Comparison of ENCODE assay signal across 1 cellular context in genomic region chr2:26068602-26069298, GRCh38.
A peak's percentile ranks its signal among the peaks of the same experiment; 100 is the strongest.
TF ChIP-seq lines count a peak whose summit lies in the region.

No MANE protein-coding gene starts in this region.

TF ChIP-seq in K562, 482 proteins besides CTCF, POLR2A, EP300 and RAD21 (continued from another document and continues in another):
- TF ChIP-seq MNT (conservative IDR thresholded peaks at IDR 0.05) = peak; percentile 54 to 76
- peak; percentile 66 for TF ChIP-seq EP400 (IDR thresholded peaks at IDR 0.05)
- TF ChIP-seq SAFB (IDR thresholded peaks at IDR 0.05; ENCODE audit: borderline replicate concordance, low read depth, low read length) = no peak
- peak; percentile 58; the same call in 1 of the 2 replicates for TF ChIP-seq RNF2 (IDR thresholded peaks at IDR 0.05)
- no peak for TF ChIP-seq TCF7L2 (IDR thresholded peaks at IDR 0.05; ENCODE audit: low read depth, low read length)
- no peak for TF ChIP-seq BRD4 (IDR thresholded peaks at IDR 0.05)
- TF ChIP-seq ZBTB2 (IDR thresholded peaks at IDR 0.05) = peak; percentile 67; the same call in 1 of the 2 replicates
- TF ChIP-seq SRSF9 (IDR thresholded peaks at IDR 0.05; ENCODE audit: borderline replicate concordance, low read depth, low read length) = no peak
- TF ChIP-seq ZHX1 (conservative IDR thresholded peaks at IDR 0.05; ENCODE audit: low read length) = no peak; the same call in 1 of the 2 replicates
- no peak for TF ChIP-seq NFIX (CRISPR knock-in tag; IDR thresholded peaks at IDR 0.05; ENCODE audit: low read depth)
- no peak for TF ChIP-seq SIX5 (IDR thresholded peaks at IDR 0.05; ENCODE audit: borderline replicate concordance in 1 of 2, insufficient read depth in 1 of 2, low read depth in 1 of 2, low read length in 2 of 2)
- no peak for TF ChIP-seq STAG1 (CRISPR knock-in tag; IDR thresholded peaks at IDR 0.05; ENCODE audit: borderline replicate concordance)
- TF ChIP-seq HES1 (IDR thresholded peaks at IDR 0.05; ENCODE audit: low read depth) = no peak
- peak; percentile 29 for TF ChIP-seq POLR2B (IDR thresholded peaks at IDR 0.05; ENCODE audit: low read depth, partially characterized antibody)
- TF ChIP-seq POLR2AphosphoS2 (IDR thresholded peaks at IDR 0.05; ENCODE audit: low read length) = no peak
- TF ChIP-seq REST (CRISPR knock-in tag; IDR thresholded peaks at IDR 0.05; ENCODE audit: low read depth) = no peak
- TF ChIP-seq USF1 (CRISPR knock-in tag; IDR thresholded peaks at IDR 0.05) = no peak
- no peak for TF ChIP-seq BMI1 (IDR thresholded peaks at IDR 0.05; ENCODE audit: low read length)
- TF ChIP-seq ZFP36 (IDR thresholded peaks at IDR 0.05; ENCODE audit: low read depth, low read length, partially characterized antibody) = no peak
- peak; percentile 82 to 93; a peak in 3 of 4 replicates for TF ChIP-seq ARNT (IDR thresholded peaks at IDR 0.05)
- no peak for TF ChIP-seq ZNF609 (CRISPR knock-in tag; IDR thresholded peaks at IDR 0.05; ENCODE audit: borderline replicate concordance)
- 0 out of 4 replicates have a peak, but pooled peaks have one; percentile 49 to 50 for TF ChIP-seq FOXK2 (conservative IDR thresholded peaks at IDR 0.05 in 1 of 2, IDR thresholded peaks at IDR 0.05 in 1 of 2; ENCODE audit: low read depth in 2 of 2)
- TF ChIP-seq HDAC6 (IDR thresholded peaks at IDR 0.05; ENCODE audit: low read depth, low read length) = no peak
- TF ChIP-seq ZNF217 (CRISPR knock-in tag; IDR thresholded peaks at IDR 0.05) = no peak
- TF ChIP-seq RREB1 (CRISPR knock-in tag; IDR thresholded peaks at IDR 0.05) = no peak
- no peak for TF ChIP-seq MXI1 (IDR thresholded peaks at IDR 0.05; ENCODE audit: low read depth, low read length)
- TF ChIP-seq SAP30 (IDR thresholded peaks at IDR 0.05; ENCODE audit: borderline replicate concordance, insufficient read depth, low read depth, low read length, poor library complexity, severe bottlenecking) = no peak
- no peak for TF ChIP-seq TARDBP (IDR thresholded peaks at IDR 0.05)
- no peak for TF ChIP-seq HEY1 (CRISPR knock-in tag; IDR thresholded peaks at IDR 0.05; ENCODE audit: borderline replicate concordance)
- no peak for TF ChIP-seq MED1 (CRISPR knock-in tag; IDR thresholded peaks at IDR 0.05; ENCODE audit: borderline replicate concordance)
- no peak for TF ChIP-seq POU5F1 (IDR thresholded peaks at IDR 0.05; ENCODE audit: borderline replicate concordance, low read depth, low read length, partially characterized antibody)
- no peak for TF ChIP-seq ZBTB43 (CRISPR knock-in tag; IDR thresholded peaks at IDR 0.05)
